ENCODE assay signal across 25 cellular contexts in the genomic region with DNA sequence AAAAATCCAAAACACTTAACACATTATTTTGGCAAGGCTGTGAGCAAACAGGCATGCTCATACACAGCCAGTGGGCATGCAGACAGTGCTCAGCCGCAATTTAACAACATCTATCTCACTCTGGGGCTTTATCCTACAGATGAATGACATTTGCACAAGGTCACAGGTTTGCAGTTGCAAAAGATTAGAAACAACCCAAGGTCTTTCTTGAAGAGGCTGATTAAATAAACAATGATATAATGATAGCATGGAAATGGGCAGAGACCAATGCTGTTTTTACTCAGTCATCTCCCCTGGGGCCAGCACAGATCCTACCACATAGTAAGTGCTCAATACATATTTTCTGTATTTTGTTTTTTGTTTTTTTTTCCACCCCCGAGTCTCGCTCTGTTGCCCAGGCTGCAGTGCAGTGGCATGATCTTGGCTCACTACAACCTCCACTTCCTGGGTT. TPM values are rescaled to one million over a fixed set of nuclear protein-coding genes. Genes with fewer than 3 reads are reported as not detected.
A peak's percentile ranks its signal among the peaks of the same experiment; 100 is the strongest.
DNase-seq lines count a peak whose midpoint lies in the region; ATAC-seq and TF ChIP-seq lines count a peak whose summit lies in the region.
"Had no signal": no experiment of that assay in that cellular context is flagged by ENCODE, and none has a peak within 500 bp of the region (broad histone marks: within the 10 kb centered on the region; RNA-seq: fewer than 3 reads in every experiment).

No MANE protein-coding gene starts in this region.

- 99% methylated on average over 3 of the region's 3 CpGs for WGBS in mesenchymal stem cell

- H3K4me2 ChIP-seq in mesenchymal stem cell (ENCODE audit: low read length, poor library complexity, severe bottlenecking) = no peak overlapping the region
- H3K4me2 ChIP-seq: A549 had no signal

- H2BK12ac ChIP-seq in mesenchymal stem cell (ENCODE audit: low read length in 2 of 2) = no peak overlapping the region

- H3K4me1 ChIP-seq in right atrium auricular region (peaks cover 0 to 26% of the 10 kb centered on the region in 2 donors), mesenchymal stem cell (ENCODE audit: control insufficient read depth, insufficient read depth, low read depth, low read length) (peaks cover 11% of the 10 kb centered on the region), vagina (peaks cover 37% of the 10 kb centered on the region)
- H3K4me1 ChIP-seq: colonic mucosa, parathyroid adenoma, SJCRH30 had no signal

- peak overlapping the region; percentile 54 for H3K9ac ChIP-seq in mesenchymal stem cell (ENCODE audit: low read length)
- H3K9ac ChIP-seq: parathyroid adenoma had no signal

- H2BK120ac ChIP-seq in mesenchymal stem cell (ENCODE audit: low read depth, low read length) = no peak overlapping the region

- H3K9me3 ChIP-seq in right atrium auricular region (peaks cover 0 to 9% of the 10 kb centered on the region in 2 donors), mesenchymal stem cell (ENCODE audit: control insufficient read depth, low read length) (peaks cover 15% of the 10 kb centered on the region), vagina (no peaks in the 10 kb centered on the region)
- H3K9me3 ChIP-seq: body of pancreas, colonic mucosa had no signal

- H3K27ac ChIP-seq in right atrium auricular region (peak overlapping the region; percentile 86 to 100), mesenchymal stem cell (ENCODE audit: low read length, poor library complexity, severe bottlenecking) (no peak overlapping the region), vagina (peak overlapping the region; percentile 46)
- H3K27ac ChIP-seq: A549, colonic mucosa, parathyroid adenoma, SJCRH30 had no signal

- peaks cover 2% of the 10 kb centered on the region for H3K9me3 Mint-ChIP-seq in activated B cell treated with CpG ODN at 0.5 μM for 24 hours
- H3K9me3 Mint-ChIP-seq: activated T-cell treated with anti-CD3 and anti-CD28 coated beads, Interleukin-2, amount 50 U/mL, for 72 hours had no signal

- no peak overlapping the region for H2BK5ac ChIP-seq in mesenchymal stem cell (ENCODE audit: low read depth, low read length, poor library complexity, severe bottlenecking)

- TF ChIP-seq POLR2A in vagina (IDR thresholded peaks at IDR 0.05) = no peak

- peaks cover 6% of the 10 kb centered on the region for H3K27me3 Mint-ChIP-seq in activated B cell treated with CpG ODN at 0.5 μM for 24 hours

- no peak overlapping the region for H4K8ac ChIP-seq in mesenchymal stem cell (ENCODE audit: low read length)

- no peak overlapping the region for H3K27ac Mint-ChIP-seq in activated B cell treated with CpG ODN at 0.5 μM for 24 hours
- H3K27ac Mint-ChIP-seq: activated naive CD4-positive, alpha-beta T cell treated with anti-CD3 and anti-CD28 coated beads, Interleukin-2, amount 50 U/mL, for 72 hours; activated T-cell treated with anti-CD3 and anti-CD28 coated beads, Interleukin-2, amount 50 U/mL, for 72 hours; naive thymus-derived CD4-positive, alpha-beta T cell had no signal

- no peak overlapping the region for H2AFZ ChIP-seq in mesenchymal stem cell (ENCODE audit: low read depth, low read length)
- H2AFZ ChIP-seq: parathyroid adenoma had no signal

- no peak overlapping the region for H3K4ac ChIP-seq in mesenchymal stem cell (ENCODE audit: low read depth in 1 of 2, low read length in 2 of 2)

- TF ChIP-seq CTCF in right atrium auricular region (IDR thresholded peaks at IDR 0.05) = no peak
- TF ChIP-seq CTCF in activated B cell treated with CpG ODN at 0.5 μM for 24 hours (IDR thresholded peaks at IDR 0.05) = no peak
- TF ChIP-seq CTCF in vagina (IDR thresholded peaks at IDR 0.05) = no peak

- H3K36me3 ChIP-seq in right atrium auricular region (peaks cover 8% of the 10 kb centered on the region), mesenchymal stem cell (ENCODE audit: control insufficient read depth in 1 of 2, insufficient read depth in 2 of 2, low read depth in 1 of 2, low read length in 2 of 2) (peaks cover 13 to 35% of the 10 kb centered on the region in 2 experiments), vagina (peaks cover 0 to 6% of the 10 kb centered on the region in 2 donors)
- H3K36me3 ChIP-seq: colonic mucosa, SJCRH30 had no signal

- H3K18ac ChIP-seq in mesenchymal stem cell (ENCODE audit: low read depth in 1 of 2, low read length in 2 of 2) = no peak overlapping the region

- H3K4me3 ChIP-seq in right atrium auricular region = no peak overlapping the region
- H3K4me3 ChIP-seq in mesenchymal stem cell (ENCODE audit: insufficient read depth in 1 of 2, low read depth in 1 of 2, low read length in 2 of 2) = no peak overlapping the region
- no peak overlapping the region for H3K4me3 ChIP-seq in vagina
- H3K4me3 ChIP-seq: A549, body of pancreas, colonic mucosa, SJCRH30, skin epidermis had no signal

- DNase-seq in right atrium auricular region (ENCODE audit: low spot score) = no peak
- DNase-seq in cardiac septum (ENCODE audit: low spot score) = no peak
- DNase-seq in activated B cell treated with CpG ODN at 0.5 μM for 24 hours = no peak
- no peak for DNase-seq in mesenchymal stem cell
- no peak for DNase-seq in vagina (ENCODE audit: extremely low spot score in 2 of 2)
- no peak for DNase-seq in 8988T
- DNase-seq: activated CD4-positive, CD25-positive, alpha-beta regulatory T cell; activated CD8-positive, alpha-beta memory T cell treated with anti-CD3 and anti-CD28 coated beads for 24 hours; activated T-cell treated with anti-CD3 and anti-CD28 coated beads, Interleukin-2, amount 50 U/mL, for 72 hours; colonic mucosa; DMS153; IMR-90; naive thymus-derived CD4-positive, alpha-beta T cell; NCI-H187; NCI-H345; NK-92 treated with Interleukin-12 subunit alpha and Interleukin-12 subunit beta, amount 100 ng/mL, for 24 hours; SJCRH30; stimulated activated CD4-positive, alpha-beta T cell treated with anti-CD3 and anti-CD28 coated beads, Interleukin-4, amount 100 ng/mL, for 1 hour had no signal

- ATAC-seq in activated B cell treated with CpG ODN at 0.5 μM for 24 hours (ENCODE audit: low read depth) (peak; percentile 56), HG02798 (IDR thresholded peaks at IDR 0.05; ENCODE audit: poor library complexity, unreplicated experiment) (no peak), HG02840 (IDR thresholded peaks at IDR 0.05; ENCODE audit: low FRiP score, unreplicated experiment) (no peak)
- ATAC-seq: A549; activated naive CD4-positive, alpha-beta T cell treated with anti-CD3 and anti-CD28 coated beads, Interleukin-2, amount 50 U/mL, for 72 hours; activated T-cell treated with anti-CD3 and anti-CD28 coated beads, Interleukin-2, amount 50 U/mL, for 72 hours; naive thymus-derived CD4-positive, alpha-beta T cell had no signal

- CTCF ChIA-PET in activated B cell treated with CpG ODN at 0.5 μM for 24 hours (lab: Charles Lee) = no interaction called here

- POLR2A ChIA-PET in activated B cell treated with CpG ODN at 0.5 μM for 24 hours (lab: Charles Lee) = interaction anchor here (0.5 kb wide), 1 partner anchor 9 kb away, joined by 3 read pairs; no protein-coding TSS in a partner anchor

- no peaks in the 10 kb centered on the region for H3K36me3 Mint-ChIP-seq in activated B cell treated with CpG ODN at 0.5 μM for 24 hours (ENCODE audit: low read depth)
- H3K36me3 Mint-ChIP-seq: activated naive CD4-positive, alpha-beta T cell treated with anti-CD3 and anti-CD28 coated beads, Interleukin-2, amount 50 U/mL, for 72 hours had no signal

- H2BK15ac ChIP-seq in mesenchymal stem cell (ENCODE audit: low read depth, poor library complexity, severe bottlenecking) = no peak overlapping the region

- H3K27me3 ChIP-seq in right atrium auricular region (no peaks in the 10 kb centered on the region), mesenchymal stem cell (ENCODE audit: control insufficient read depth in 1 of 2, insufficient read depth in 1 of 2, low read length in 2 of 2) (no peaks in the 10 kb centered on the region), vagina (no peaks in the 10 kb centered on the region)
- H3K27me3 ChIP-seq: body of pancreas, colonic mucosa, SJCRH30 had no signal

- H3K79me1 ChIP-seq in mesenchymal stem cell (replicated peaks; ENCODE audit: low read length, poor library complexity, severe bottlenecking) = peaks cover 31% of the 10 kb centered on the region

- H3K4me3 Mint-ChIP-seq in activated B cell treated with CpG ODN at 0.5 μM for 24 hours = no peak overlapping the region
- H3K4me3 Mint-ChIP-seq: activated T-cell treated with anti-CD3 and anti-CD28 coated beads, Interleukin-2, amount 50 U/mL, for 72 hours; naive thymus-derived CD4-positive, alpha-beta T cell had no signal

- no peak overlapping the region for H3K14ac ChIP-seq in mesenchymal stem cell (ENCODE audit: low read length in 2 of 2)

- intact Hi-C loops in cardiac septum (cut with DNase I) (no loop called here), activated B cell treated with CpG ODN at 0.5 μM for 24 hours (cut with micrococcal nuclease) (no loop called here), vagina (cut with DNase I) (no loop called here)

- no peak overlapping the region for H4K91ac ChIP-seq in mesenchymal stem cell (ENCODE audit: low read length)

- no peak overlapping the region for H3K23ac ChIP-seq in mesenchymal stem cell (ENCODE audit: low read length in 2 of 2)

- peaks cover 22% of the 10 kb centered on the region for H3K4me1 Mint-ChIP-seq in activated B cell treated with CpG ODN at 0.5 μM for 24 hours
- H3K4me1 Mint-ChIP-seq: naive thymus-derived CD4-positive, alpha-beta T cell had no signal

- H2AK5ac ChIP-seq in mesenchymal stem cell (ENCODE audit: low read length, severe bottlenecking) = no peak overlapping the region

RNA-seq across cellular contexts. Expression of a gene that starts 9.4 kb away (rescaled TPM):
- total RNA-seq in right atrium auricular region (10 to 100 TPM; 40.8 to 78.6 TPM), cardiac septum (97.7 TPM), activated B cell treated with CpG ODN at 0.5 μM for 24 hours (16.9 and 18.4 TPM in 2 replicates), vagina (35.6 TPM)
- polyA plus RNA-seq in mesenchymal stem cell (2013, experiment 1 of 2) = 10.1 TPM
- 9.6 TPM for polyA plus RNA-seq in mesenchymal stem cell (2013, experiment 2 of 2)
- total RNA-seq: naive thymus-derived CD4-positive, alpha-beta T cell had no signal
- polyA plus RNA-seq: naive thymus-derived CD4-positive, alpha-beta T cell had no signal
